ENCODE assay signal across 8 cellular contexts in genomic region chr11:128734439-128735224, GRCh38. TPM values are rescaled to one million over a fixed set of nuclear protein-coding genes. Genes with fewer than 3 reads are reported as not detected.
DNase-seq lines count a peak whose midpoint lies in the region; ATAC-seq and TF ChIP-seq lines count a peak whose summit lies in the region.

No MANE protein-coding gene starts in this region.

- no peak overlapping the region for H3K9ac ChIP-seq in neural progenitor cell

- CTCF ChIA-PET in activated CD8-positive, alpha-beta T cell treated with anti-CD3 and anti-CD28 coated beads, Interleukin-2, amount 10 ng/mL, durations not matched to agents 7 days and 5 days (lab: Charles Lee): interaction anchor here (0.9 to 3.2 kb wide), 10 partner anchors 15 to 225 kb away, joined by 3 to 35 read pairs (median 4); partner anchors contain the start of gene FLI1

- H2AFZ ChIP-seq in neural progenitor cell (replicated peaks): no peak overlapping the region

- H3K4me2 ChIP-seq in neural progenitor cell: peak overlapping the region; percentile 70

- peak overlapping the region; percentile 30 for H3K4me3 ChIP-seq in neural progenitor cell
- H3K4me3 ChIP-seq in uterus: no peak overlapping the region

- peaks cover 98% of the 10 kb centered on the region for H3K4me1 Mint-ChIP-seq in activated CD8-positive, alpha-beta T cell treated with anti-CD3 and anti-CD28 coated beads, Interleukin-2, amount 10 ng/mL, durations not matched to agents 7 days and 5 days (ENCODE audit: low read depth)
- H3K4me1 Mint-ChIP-seq in neural progenitor cell: peaks cover 38% of the 10 kb centered on the region

- H3K9me3 Mint-ChIP-seq in activated CD8-positive, alpha-beta T cell treated with anti-CD3 and anti-CD28 coated beads, Interleukin-2, amount 10 ng/mL, durations not matched to agents 7 days and 5 days (ENCODE audit: insufficient read depth): no peaks in the 10 kb centered on the region
- H3K9me3 Mint-ChIP-seq in neural progenitor cell: no peaks in the 10 kb centered on the region

- peak; percentile 26 for ATAC-seq in GM19043 (IDR thresholded peaks at IDR 0.05; ENCODE audit: low read depth, unreplicated experiment)
- ATAC-seq in HG03095 (IDR thresholded peaks at IDR 0.05; ENCODE audit: unreplicated experiment): peak; percentile 32
- peak; percentile 17 for ATAC-seq in activated CD8-positive, alpha-beta T cell treated with anti-CD3 and anti-CD28 coated beads, Interleukin-2, amount 10 ng/mL, durations not matched to agents 7 days and 5 days
- no peak for ATAC-seq in GM19328 (IDR thresholded peaks at IDR 0.05; ENCODE audit: unreplicated experiment)

- TF ChIP-seq POLR2A in uterus (IDR thresholded peaks at IDR 0.05) (no peak), erythroblast (IDR thresholded peaks at IDR 0.05; ENCODE audit: low read length) (no peak)

- H3K9me3 ChIP-seq in neural progenitor cell (ENCODE audit: low read depth) (no peaks in the 10 kb centered on the region), uterus (no peaks in the 10 kb centered on the region)

- H3K27me3 ChIP-seq in neural progenitor cell (peaks cover 31% of the 10 kb centered on the region), uterus (no peaks in the 10 kb centered on the region)

- H3F3A ChIP-seq in neural progenitor cell (ENCODE audit: low read depth): peaks cover 21% of the 10 kb centered on the region

- POLR2A ChIA-PET in activated CD8-positive, alpha-beta T cell treated with anti-CD3 and anti-CD28 coated beads, Interleukin-2, amount 10 ng/mL, durations not matched to agents 7 days and 5 days (lab: Charles Lee): interaction anchor here (0.7 to 2.9 kb wide), 7 partner anchors 15 to 211 kb away, joined by 3 to 13 read pairs (median 5); partner anchors contain the start of gene FLI1

- peak overlapping the region; percentile 61 for H3K4me3 Mint-ChIP-seq in activated CD8-positive, alpha-beta T cell treated with anti-CD3 and anti-CD28 coated beads, Interleukin-2, amount 10 ng/mL, durations not matched to agents 7 days and 5 days
- peak overlapping the region; percentile 67 for H3K4me3 Mint-ChIP-seq in neural progenitor cell

- H3K36me3 ChIP-seq in neural progenitor cell: no peaks in the 10 kb centered on the region
- H3K36me3 ChIP-seq in uterus: no peaks in the 10 kb centered on the region

- peak overlapping the region; percentile 78 for H3K27ac Mint-ChIP-seq in activated CD8-positive, alpha-beta T cell treated with anti-CD3 and anti-CD28 coated beads, Interleukin-2, amount 10 ng/mL, durations not matched to agents 7 days and 5 days
- peak overlapping the region; percentile 61 for H3K27ac Mint-ChIP-seq in neural progenitor cell

- H3K36me3 Mint-ChIP-seq in activated CD8-positive, alpha-beta T cell treated with anti-CD3 and anti-CD28 coated beads, Interleukin-2, amount 10 ng/mL, durations not matched to agents 7 days and 5 days (ENCODE audit: low read depth): peaks cover 59% of the 10 kb centered on the region
- H3K36me3 Mint-ChIP-seq in neural progenitor cell: no peaks in the 10 kb centered on the region

- H3K4me1 ChIP-seq in neural progenitor cell (peaks cover 35% of the 10 kb centered on the region), uterus (no peaks in the 10 kb centered on the region)

- no peaks in the 10 kb centered on the region for H3K27me3 Mint-ChIP-seq in activated CD8-positive, alpha-beta T cell treated with anti-CD3 and anti-CD28 coated beads, Interleukin-2, amount 10 ng/mL, durations not matched to agents 7 days and 5 days (ENCODE audit: low read depth)
- peaks cover 9% of the 10 kb centered on the region for H3K27me3 Mint-ChIP-seq in neural progenitor cell (ENCODE audit: insufficient read depth, low read depth)

- H4K20me1 ChIP-seq in neural progenitor cell (ENCODE audit: low read depth): no peaks in the 10 kb centered on the region

- TF ChIP-seq CTCF in neural progenitor cell (IDR thresholded peaks at IDR 0.05) (no peak), uterus (IDR thresholded peaks at IDR 0.05) (no peak)

- intact Hi-C loops in uterus (cut with DNase I; ENCODE audit: low total_unique reads): no loop called here

- no peak overlapping the region for H3K27ac ChIP-seq in neural progenitor cell
- no peak overlapping the region for H3K27ac ChIP-seq in uterus

- DNase-seq in activated CD8-positive, alpha-beta T cell treated with anti-CD3 and anti-CD28 coated beads, Interleukin-2, amount 10 ng/mL, durations not matched to agents 7 days and 5 days: peak; percentile 52
- no peak for DNase-seq in neural progenitor cell (ENCODE audit: low spot score)
- DNase-seq in retina: no peak
- DNase-seq in uterus: no peak
- DNase-seq in erythroblast (lab: John Stamatoyannopoulos, UW): no peak

- no peaks in the 10 kb centered on the region for H3K79me2 ChIP-seq in neural progenitor cell (ENCODE audit: low read depth)

RNA-seq across cellular contexts. Expression of gene FLI1, which starts 40.8 kb away (rescaled TPM):
- total RNA-seq in activated CD8-positive, alpha-beta T cell treated with anti-CD3 and anti-CD28 coated beads, Interleukin-2, amount 10 ng/mL, durations not matched to agents 7 days and 5 days: 10 to 100 TPM; 83.4 to 93.4 TPM
- total RNA-seq in neural progenitor cell (ENCODE audit: low replicate concordance) (not detected in 2 replicates), uterus (10 to 100 TPM; 12.4 to 56.0 (median 22.5) TPM)

Comparison
In these comparisons a context has a peak if more than half of its experiments do, and no peak if none do; other contexts are left out.
1. RNA of gene FLI1, which starts 40.8 kb away (total RNA-seq): 83.4 to 93.4 TPM in activated CD8-positive, alpha-beta T cell treated with anti-CD3 and anti-CD28 coated beads, Interleukin-2, amount 10 ng/mL, durations not matched to agents 7 days and 5 days and 12.4 to 56.0 TPM in uterus; not detected in neural progenitor cell; every median in the first group is over 10 times any median in the second.